Comparison of ENCODE assay signal across 1 cellular context in genomic region chr16:10805362-10805761, GRCh38.
TF ChIP-seq lines count a peak whose summit lies in the region.

No MANE protein-coding gene starts in this region.

TF ChIP-seq in GM12878, 131 proteins besides CTCF, POLR2A, EP300 and RAD21:
- TF ChIP-seq, protein P1, sequence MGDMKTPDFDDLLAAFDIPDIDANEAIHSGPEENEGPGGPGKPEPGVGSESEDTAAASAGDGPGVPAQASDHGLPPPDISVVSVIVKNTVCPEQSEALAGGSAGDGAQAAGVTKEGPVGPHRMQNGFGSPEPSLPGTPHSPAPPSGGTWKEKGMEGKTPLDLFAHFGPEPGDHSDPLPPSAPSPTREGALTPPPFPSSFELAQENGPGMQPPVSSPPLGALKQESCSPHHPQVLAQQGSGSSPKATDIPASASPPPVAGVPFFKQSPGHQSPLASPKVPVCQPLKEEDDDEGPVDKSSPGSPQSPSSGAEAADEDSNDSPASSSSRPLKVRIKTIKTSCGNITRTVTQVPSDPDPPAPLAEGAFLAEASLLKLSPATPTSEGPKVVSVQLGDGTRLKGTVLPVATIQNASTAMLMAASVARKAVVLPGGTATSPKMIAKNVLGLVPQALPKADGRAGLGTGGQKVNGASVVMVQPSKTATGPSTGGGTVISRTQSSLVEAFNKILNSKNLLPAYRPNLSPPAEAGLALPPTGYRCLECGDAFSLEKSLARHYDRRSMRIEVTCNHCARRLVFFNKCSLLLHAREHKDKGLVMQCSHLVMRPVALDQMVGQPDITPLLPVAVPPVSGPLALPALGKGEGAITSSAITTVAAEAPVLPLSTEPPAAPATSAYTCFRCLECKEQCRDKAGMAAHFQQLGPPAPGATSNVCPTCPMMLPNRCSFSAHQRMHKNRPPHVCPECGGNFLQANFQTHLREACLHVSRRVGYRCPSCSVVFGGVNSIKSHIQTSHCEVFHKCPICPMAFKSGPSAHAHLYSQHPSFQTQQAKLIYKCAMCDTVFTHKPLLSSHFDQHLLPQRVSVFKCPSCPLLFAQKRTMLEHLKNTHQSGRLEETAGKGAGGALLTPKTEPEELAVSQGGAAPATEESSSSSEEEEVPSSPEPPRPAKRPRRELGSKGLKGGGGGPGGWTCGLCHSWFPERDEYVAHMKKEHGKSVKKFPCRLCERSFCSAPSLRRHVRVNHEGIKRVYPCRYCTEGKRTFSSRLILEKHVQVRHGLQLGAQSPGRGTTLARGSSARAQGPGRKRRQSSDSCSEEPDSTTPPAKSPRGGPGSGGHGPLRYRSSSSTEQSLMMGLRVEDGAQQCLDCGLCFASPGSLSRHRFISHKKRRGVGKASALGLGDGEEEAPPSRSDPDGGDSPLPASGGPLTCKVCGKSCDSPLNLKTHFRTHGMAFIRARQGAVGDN (IDR thresholded peaks at IDR 0.05): peak; percentile 34; the same call in 1 of the 2 replicates
- 0 out of 2 replicates have a peak, but pooled peaks have one; percentile 21 for TF ChIP-seq TCF3 (IDR thresholded peaks at IDR 0.05; ENCODE audit: borderline replicate concordance, insufficient read depth, low read depth, low read length)
- no peak for TF ChIP-seq NR2C1 (IDR thresholded peaks at IDR 0.05)
- TF ChIP-seq POLR2AphosphoS2 (IDR thresholded peaks at IDR 0.05; ENCODE audit: low read depth, low read length): no peak
- 0 out of 2 replicates have a peak, but pooled peaks have one; percentile 26 for TF ChIP-seq BCL11A (IDR thresholded peaks at IDR 0.05; ENCODE audit: low read depth, low read length)
- peak; percentile 24; the same call in 1 of the 2 replicates for TF ChIP-seq RAD51 (IDR thresholded peaks at IDR 0.05)
- no peak for TF ChIP-seq SMAD1 (IDR thresholded peaks at IDR 0.05; ENCODE audit: low read depth, partially characterized antibody)
- TF ChIP-seq JUND (IDR thresholded peaks at IDR 0.05; ENCODE audit: low read depth, low read length): peak; percentile 51; the same call in 1 of the 2 replicates
- no peak for TF ChIP-seq STAT1 (conservative IDR thresholded peaks at IDR 0.05)
- TF ChIP-seq, protein P2, sequence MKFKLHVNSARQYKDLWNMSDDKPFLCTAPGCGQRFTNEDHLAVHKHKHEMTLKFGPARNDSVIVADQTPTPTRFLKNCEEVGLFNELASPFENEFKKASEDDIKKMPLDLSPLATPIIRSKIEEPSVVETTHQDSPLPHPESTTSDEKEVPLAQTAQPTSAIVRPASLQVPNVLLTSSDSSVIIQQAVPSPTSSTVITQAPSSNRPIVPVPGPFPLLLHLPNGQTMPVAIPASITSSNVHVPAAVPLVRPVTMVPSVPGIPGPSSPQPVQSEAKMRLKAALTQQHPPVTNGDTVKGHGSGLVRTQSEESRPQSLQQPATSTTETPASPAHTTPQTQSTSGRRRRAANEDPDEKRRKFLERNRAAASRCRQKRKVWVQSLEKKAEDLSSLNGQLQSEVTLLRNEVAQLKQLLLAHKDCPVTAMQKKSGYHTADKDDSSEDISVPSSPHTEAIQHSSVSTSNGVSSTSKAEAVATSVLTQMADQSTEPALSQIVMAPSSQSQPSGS (IDR thresholded peaks at IDR 0.05; ENCODE audit: low read length): 0 out of 2 replicates have a peak, but pooled peaks have one; percentile 21
- TF ChIP-seq MEF2B (IDR thresholded peaks at IDR 0.05; ENCODE audit: partially characterized antibody, poor library complexity, severe bottlenecking): no peak
- TF ChIP-seq CBFB (IDR thresholded peaks at IDR 0.05; ENCODE audit: low read depth): no peak
- peak; percentile 90 to 93 for TF ChIP-seq BHLHE40 (IDR thresholded peaks at IDR 0.05; ENCODE audit: borderline replicate concordance in 1 of 2, low read depth in 2 of 2, low read length in 1 of 2)
- no peak for TF ChIP-seq ZNF207 (IDR thresholded peaks at IDR 0.05; ENCODE audit: borderline replicate concordance)
- TF ChIP-seq, protein P3, sequence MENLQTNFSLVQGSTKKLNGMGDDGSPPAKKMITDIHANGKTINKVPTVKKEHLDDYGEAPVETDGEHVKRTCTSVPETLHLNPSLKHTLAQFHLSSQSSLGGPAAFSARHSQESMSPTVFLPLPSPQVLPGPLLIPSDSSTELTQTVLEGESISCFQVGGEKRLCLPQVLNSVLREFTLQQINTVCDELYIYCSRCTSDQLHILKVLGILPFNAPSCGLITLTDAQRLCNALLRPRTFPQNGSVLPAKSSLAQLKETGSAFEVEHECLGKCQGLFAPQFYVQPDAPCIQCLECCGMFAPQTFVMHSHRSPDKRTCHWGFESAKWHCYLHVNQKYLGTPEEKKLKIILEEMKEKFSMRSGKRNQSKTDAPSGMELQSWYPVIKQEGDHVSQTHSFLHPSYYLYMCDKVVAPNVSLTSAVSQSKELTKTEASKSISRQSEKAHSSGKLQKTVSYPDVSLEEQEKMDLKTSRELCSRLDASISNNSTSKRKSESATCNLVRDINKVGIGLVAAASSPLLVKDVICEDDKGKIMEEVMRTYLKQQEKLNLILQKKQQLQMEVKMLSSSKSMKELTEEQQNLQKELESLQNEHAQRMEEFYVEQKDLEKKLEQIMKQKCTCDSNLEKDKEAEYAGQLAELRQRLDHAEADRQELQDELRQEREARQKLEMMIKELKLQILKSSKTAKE (IDR thresholded peaks at IDR 0.05; ENCODE audit: low read depth, poor library complexity, severe bottlenecking): peak; percentile 68
- peak; percentile 70 for TF ChIP-seq JUNB (IDR thresholded peaks at IDR 0.05)
- TF ChIP-seq, protein P4, sequence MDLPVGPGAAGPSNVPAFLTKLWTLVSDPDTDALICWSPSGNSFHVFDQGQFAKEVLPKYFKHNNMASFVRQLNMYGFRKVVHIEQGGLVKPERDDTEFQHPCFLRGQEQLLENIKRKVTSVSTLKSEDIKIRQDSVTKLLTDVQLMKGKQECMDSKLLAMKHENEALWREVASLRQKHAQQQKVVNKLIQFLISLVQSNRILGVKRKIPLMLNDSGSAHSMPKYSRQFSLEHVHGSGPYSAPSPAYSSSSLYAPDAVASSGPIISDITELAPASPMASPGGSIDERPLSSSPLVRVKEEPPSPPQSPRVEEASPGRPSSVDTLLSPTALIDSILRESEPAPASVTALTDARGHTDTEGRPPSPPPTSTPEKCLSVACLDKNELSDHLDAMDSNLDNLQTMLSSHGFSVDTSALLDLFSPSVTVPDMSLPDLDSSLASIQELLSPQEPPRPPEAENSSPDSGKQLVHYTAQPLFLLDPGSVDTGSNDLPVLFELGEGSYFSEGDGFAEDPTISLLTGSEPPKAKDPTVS (IDR thresholded peaks at IDR 0.05; ENCODE audit: low read depth, low read length): no peak
- 0 out of 2 replicates have a peak, but pooled peaks have one; percentile 33 for TF ChIP-seq TCF12 (IDR thresholded peaks at IDR 0.05; ENCODE audit: low read depth, low read length)
- no peak for TF ChIP-seq ZZZ3 (IDR thresholded peaks at IDR 0.05; ENCODE audit: control insufficient read depth, insufficient read length, low read depth)
- no peak for TF ChIP-seq MEF2A (IDR thresholded peaks at IDR 0.05; ENCODE audit: insufficient read depth, low read depth, low read length)
- TF ChIP-seq GABPA (IDR thresholded peaks at IDR 0.05; ENCODE audit: low read depth): 0 out of 2 replicates have a peak, but pooled peaks have one; percentile 11
- TF ChIP-seq NFIC (IDR thresholded peaks at IDR 0.05; ENCODE audit: low read depth, low read length): peak; percentile 61; the same call in 1 of the 2 replicates
- peak; percentile 63 for TF ChIP-seq RUNX3 (IDR thresholded peaks at IDR 0.05; ENCODE audit: low read length)
- no peak for TF ChIP-seq SREBF2 (IDR thresholded peaks at IDR 0.05; ENCODE audit: low read length)
- TF ChIP-seq IRF4 (IDR thresholded peaks at IDR 0.05; ENCODE audit: low read depth, low read length): 0 out of 2 replicates have a peak, but pooled peaks have one; percentile 32
